ENCODE assay signal across 9 cellular contexts in the genomic region with DNA sequence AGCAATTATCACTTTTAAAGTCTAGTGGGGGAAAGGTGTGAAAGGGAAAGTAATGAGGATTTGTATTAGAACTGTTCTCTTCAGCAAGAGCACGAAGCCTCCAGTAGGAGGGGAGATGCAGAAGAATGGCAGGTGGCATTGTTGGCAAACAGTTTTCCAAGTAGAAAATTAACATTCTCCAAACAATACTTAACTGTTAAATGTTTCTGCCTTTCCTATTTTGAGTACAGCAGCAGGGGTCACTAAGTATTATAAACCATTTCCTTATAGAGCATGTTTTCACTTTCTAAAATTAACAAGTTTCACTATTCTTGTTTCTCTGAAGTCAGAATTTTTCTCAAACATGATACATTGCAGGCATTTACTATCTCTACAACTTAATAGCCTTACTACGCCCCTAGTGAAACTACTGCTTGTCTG. TPM values are rescaled to one million over a fixed set of nuclear protein-coding genes. Genes with fewer than 3 reads are reported as not detected.
A peak's percentile ranks its signal among the peaks of the same experiment; 100 is the strongest.
DNase-seq lines count a peak whose midpoint lies in the region; ATAC-seq lines count a peak whose summit lies in the region.
"Had no signal": no experiment of that assay in that cellular context is flagged by ENCODE, and none has a peak within 500 bp of the region (broad histone marks: within the 10 kb centered on the region; RNA-seq: fewer than 3 reads in every experiment).

No MANE protein-coding gene starts in this region.

- H3K27ac Mint-ChIP-seq in activated naive CD4-positive, alpha-beta T cell treated with anti-CD3 and anti-CD28 coated beads, Interleukin-2, amount 50 U/mL, for 72 hours: peak overlapping the region; percentile 90 to 93

- peaks cover 20 to 53% of the 10 kb centered on the region in 2 donors for H3K36me3 Mint-ChIP-seq in activated naive CD4-positive, alpha-beta T cell treated with anti-CD3 and anti-CD28 coated beads, Interleukin-2, amount 50 U/mL, for 72 hours

- peak; percentile 85 for ATAC-seq in GM18511 (IDR thresholded peaks at IDR 0.05; ENCODE audit: unreplicated experiment)
- ATAC-seq in GM21367 (IDR thresholded peaks at IDR 0.05; ENCODE audit: unreplicated experiment): peak; percentile 88
- ATAC-seq in HG03095 (IDR thresholded peaks at IDR 0.05; ENCODE audit: unreplicated experiment): peak; percentile 81
- ATAC-seq in activated naive CD4-positive, alpha-beta T cell treated with anti-CD3 and anti-CD28 coated beads, Interleukin-2, amount 50 U/mL, for 72 hours: peak; percentile 3 to 35
- ATAC-seq: HepG2 had no signal

- DNase-seq in activated naive CD4-positive, alpha-beta T cell treated with anti-CD3 and anti-CD28 coated beads, Interleukin-2, amount 50 U/mL, for 72 hours (ENCODE audit: low spot score in 2 of 2): no peak
- DNase-seq in HT-29 (ENCODE audit: low spot score) (no peak), NCI-H1694 treated with DMSO at 0.1 percent for 48 hours (lab: John Stamatoyannopoulos, UW) (no peak), activated gamma-delta T cell (lab: John Stamatoyannopoulos, UW) (no peak), HCEC 1CT (no peak)

- H3K9me3 Mint-ChIP-seq in activated naive CD4-positive, alpha-beta T cell treated with anti-CD3 and anti-CD28 coated beads, Interleukin-2, amount 50 U/mL, for 72 hours: no peaks in the 10 kb centered on the region

RNA-seq across cellular contexts. Expression of gene LEF1, which starts 58.7 kb away (rescaled TPM):
- 100 to 1,000 TPM; 205 to 291 TPM for total RNA-seq in activated naive CD4-positive, alpha-beta T cell treated with anti-CD3 and anti-CD28 coated beads, Interleukin-2, amount 50 U/mL, for 72 hours
- total RNA-seq in HT-29 (2014; rRNA removed; shearing (Covaris generic)): 0.10 and 0.21 TPM in 2 replicates

Comparison
In these comparisons a context has a peak if more than half of its experiments do, and no peak if none do; other contexts are left out.
1. ATAC-seq: peak in every context shown above with its lines; median percentile 88 in GM21367; 85 in GM18511; 81 in HG03095; 19 in activated naive CD4-positive, alpha-beta T cell treated with anti-CD3 and anti-CD28 coated beads, Interleukin-2, amount 50 U/mL, for 72 hours.
2. RNA of gene LEF1, which starts 58.7 kb away (total RNA-seq): 205 to 291 TPM in activated naive CD4-positive, alpha-beta T cell treated with anti-CD3 and anti-CD28 coated beads, Interleukin-2, amount 50 U/mL, for 72 hours; 0.10 to 0.21 TPM in HT-29; every median in the first group is over 100 times any median in the second.